Comparison of ENCODE assay signal across 8 cellular contexts in genomic region chr19:16457195-16457953, GRCh38. TPM values are rescaled to one million over a fixed set of nuclear protein-coding genes. Genes with fewer than 3 reads are reported as not detected.
A peak's percentile ranks its signal among the peaks of the same experiment; 100 is the strongest.
DNase-seq lines count a peak whose midpoint lies in the region; ATAC-seq and TF ChIP-seq lines count a peak whose summit lies in the region.

No MANE protein-coding gene starts in this region.

- H3K9me3 ChIP-seq in BLaER1 treated with 17β-estradiol and CSF1 and Interleukin-3, amounts not matched to agents 10 nM and 100 nM (replicated peaks in 1 of 11), result no peaks in the 10 kb centered on the region
- H3K9me3 ChIP-seq in ascending aorta (no peaks in the 10 kb centered on the region), stomach smooth muscle (ENCODE audit: control insufficient read depth in 2 of 2, low read length in 2 of 2) (no peaks in the 10 kb centered on the region)

- H3K27me3 ChIP-seq in BLaER1 treated with 17β-estradiol and CSF1 and Interleukin-3, amounts not matched to agents 10 nM and 100 nM, result no peaks in the 10 kb centered on the region
- H3K27me3 ChIP-seq in ascending aorta (no peaks in the 10 kb centered on the region), stomach smooth muscle (ENCODE audit: control insufficient read depth in 1 of 2, insufficient read depth in 2 of 2, low read length in 2 of 2) (no peaks in the 10 kb centered on the region)

- peaks cover 0 to 9% (median 0%) of the 10 kb centered on the region in 11 experiments; a peak in 4 of 22 replicates for H3K36me3 ChIP-seq in BLaER1 treated with 17β-estradiol and CSF1 and Interleukin-3, amounts not matched to agents 10 nM and 100 nM
- H3K36me3 ChIP-seq in ascending aorta (no peaks in the 10 kb centered on the region), stomach smooth muscle (ENCODE audit: control insufficient read depth in 2 of 2, insufficient read depth in 2 of 2, low read length in 2 of 2) (no peaks in the 10 kb centered on the region)

- H3K4me1 ChIP-seq in BLaER1 treated with 17β-estradiol and CSF1 and Interleukin-3, amounts not matched to agents 10 nM and 100 nM, result peaks cover 88 to 100% (median 98%) of the 10 kb centered on the region in 10 experiments
- H3K4me1 ChIP-seq in ascending aorta (peaks cover 12 to 14% of the 10 kb centered on the region in 2 donors), stomach smooth muscle (ENCODE audit: control insufficient read depth, insufficient read depth, low read length) (peaks cover 37% of the 10 kb centered on the region)

- H3K4me3 ChIP-seq in BLaER1 treated with 17β-estradiol and CSF1 and Interleukin-3, amounts not matched to agents 10 nM and 100 nM, result peak overlapping the region in 9 of 10 experiments; percentile 6 to 56 (median 46); a peak in 16 of 20 replicates
- H3K4me3 ChIP-seq in ascending aorta (peak overlapping the region; percentile 6 to 53), stomach smooth muscle (ENCODE audit: low read length in 2 of 2) (peak overlapping the region in 1 of 2 donors; percentile 59)

- DNase-seq in LHCN-M2 (ENCODE audit: low read depth) (peak; percentile 77), ascending aorta (ENCODE audit: low spot score in 2 of 2) (peak in 1 of 2 donors; percentile 73), kidney glomerular epithelial cell (lab: John Stamatoyannopoulos, UW) (peak; percentile 81), cortex of kidney (lab: John Stamatoyannopoulos, UW) (no peak)

- intact Hi-C loops in ascending aorta (cut with DNase I), result no loop called here

- H3K4me2 ChIP-seq in BLaER1 treated with 17β-estradiol and CSF1 and Interleukin-3, amounts not matched to agents 10 nM and 100 nM, result peak overlapping the region; percentile 77 to 100 (median 97)

- ATAC-seq in GM19397 (IDR thresholded peaks at IDR 0.05; ENCODE audit: unreplicated experiment) (no peak), HG02759 (IDR thresholded peaks at IDR 0.05; ENCODE audit: unreplicated experiment) (no peak)

- TF ChIP-seq CTCF in ascending aorta (IDR thresholded peaks at IDR 0.05), result no peak

- peak overlapping the region in 9 of 11 experiments; percentile 54 to 94 (median 83); a peak in 18 of 22 replicates for H3K27ac ChIP-seq in BLaER1 treated with 17β-estradiol and CSF1 and Interleukin-3, amounts not matched to agents 10 nM and 100 nM
- peak overlapping the region; percentile 50 to 74 for H3K27ac ChIP-seq in ascending aorta
- peak overlapping the region; percentile 37 for H3K27ac ChIP-seq in stomach smooth muscle (ENCODE audit: low read length)

- H4K20me1 ChIP-seq in BLaER1 treated with 17β-estradiol and CSF1 and Interleukin-3, amounts not matched to agents 10 nM and 100 nM, result peaks cover 77 to 100% (median 94%) of the 10 kb centered on the region in 11 experiments

- H3K9ac ChIP-seq in BLaER1 treated with 17β-estradiol and CSF1 and Interleukin-3, amounts not matched to agents 10 nM and 100 nM, result peak overlapping the region; percentile 21 to 78 (median 71); a peak in 20 of 22 replicates
- peak overlapping the region in 1 of 2 donors; percentile 21 for H3K9ac ChIP-seq in stomach smooth muscle (ENCODE audit: low read length in 2 of 2)

RNA-seq across cellular contexts. Expression of gene EPS15L1, which starts 14.4 kb away (rescaled TPM):
- 9.3 and 10.8 TPM in 2 replicates for total RNA-seq in LHCN-M2 (2014; rRNA removed)
- polyA plus RNA-seq in LHCN-M2 (2012), result 25.1 TPM
- total RNA-seq in ascending aorta, result 52.4 TPM

RNA-seq across cellular contexts. Expression of gene CALR3, which starts 38.6 kb away (rescaled TPM):
- total RNA-seq in LHCN-M2 (2014; rRNA removed), result 0.13 TPM in 1 of 2 replicates, not detected in the other
- polyA plus RNA-seq in LHCN-M2 (2012), result not detected
- total RNA-seq in ascending aorta, result not detected

RNA-seq across cellular contexts. Expression of gene C19orf44, which starts 38.8 kb away (rescaled TPM):
- total RNA-seq in LHCN-M2 (2014; rRNA removed) (2.4 and 3.8 TPM in 2 replicates), ascending aorta (5.1 TPM)
- 2.4 TPM for polyA plus RNA-seq in LHCN-M2 (2012)
